8 cellular contexts compared by ENCODE assay signal in the genomic region with DNA sequence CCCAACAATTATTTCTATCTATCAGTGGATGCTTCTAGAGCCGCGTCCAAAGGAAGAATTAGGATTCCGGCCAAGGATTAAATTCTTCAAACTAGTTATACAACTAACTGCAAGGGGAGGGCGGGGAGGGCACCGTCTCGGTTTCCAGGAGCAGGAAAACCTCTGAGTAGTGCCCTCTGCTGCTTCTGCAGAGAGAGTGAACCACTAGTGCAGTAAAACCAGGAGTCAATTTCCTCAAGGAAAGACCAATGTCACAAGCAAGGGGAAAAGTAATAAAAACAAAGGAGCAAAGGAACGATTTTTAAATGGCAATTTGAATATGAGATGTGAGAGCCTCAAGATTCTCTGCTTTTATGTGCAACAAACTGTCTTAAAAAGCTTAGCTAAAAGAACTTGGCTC. TPM values are rescaled to one million over a fixed set of nuclear protein-coding genes. Genes with fewer than 3 reads are reported as not detected.
DNase-seq lines count a peak whose midpoint lies in the region; ATAC-seq and TF ChIP-seq lines count a peak whose summit lies in the region.

No MANE protein-coding gene starts in this region.

- H3K36me3 Mint-ChIP-seq in GM23338 (ENCODE audit: low read depth), result no peaks in the 10 kb centered on the region
- H3K36me3 Mint-ChIP-seq in activated T-cell treated with anti-CD3 and anti-CD28 coated beads, Interleukin-2, amount 50 U/mL, for 4 hours (ENCODE audit: insufficient read depth), result no peaks in the 10 kb centered on the region

- H3K79me2 ChIP-seq in GM23338 (replicated peaks; ENCODE audit: insufficient read depth), result no peaks in the 10 kb centered on the region

- H3K4me1 ChIP-seq in GM23338 (ENCODE audit: insufficient read depth) (no peaks in the 10 kb centered on the region), adipocyte (ENCODE audit: control insufficient read depth, insufficient read depth, low read length) (no peaks in the 10 kb centered on the region)

- no peaks in the 10 kb centered on the region for H3F3A ChIP-seq in GM23338 (replicated peaks; ENCODE audit: low read depth)

- peak; percentile 78 for ATAC-seq in GM23338
- no peak for ATAC-seq in activated T-cell treated with anti-CD3 and anti-CD28 coated beads, Interleukin-2, amount 50 U/mL, for 4 hours
- ATAC-seq in HG03139 (IDR thresholded peaks at IDR 0.05; ENCODE audit: unreplicated experiment), result no peak
- ATAC-seq in HG03175 (IDR thresholded peaks at IDR 0.05; ENCODE audit: unreplicated experiment), result no peak

- H3K9me3 ChIP-seq in adipocyte (ENCODE audit: control insufficient read depth, low read length), result no peaks in the 10 kb centered on the region

- H3K9me2 ChIP-seq in GM23338 (ENCODE audit: insufficient read depth), result no peaks in the 10 kb centered on the region

- H3K4me2 ChIP-seq in GM23338, result no peak overlapping the region

- H4K20me1 ChIP-seq in GM23338 (replicated peaks; ENCODE audit: insufficient read depth), result no peaks in the 10 kb centered on the region

- peak; percentile 44 to 68 for TF ChIP-seq CTCF in GM23338 (conservative IDR thresholded peaks at IDR 0.05; ENCODE audit: low read depth in 2 of 2)

- DNase-seq in GM23338 (ENCODE audit: low spot score), result peak; percentile 70
- DNase-seq in adipocyte (ENCODE audit: low read depth), result peak; percentile 59
- DNase-seq in hepatic stellate cell (ENCODE audit: low spot score), result peak; percentile 44
- DNase-seq in superior temporal gyrus (ENCODE audit: extremely low spot score), result peak; percentile 28
- DNase-seq in activated T-cell treated with anti-CD3 and anti-CD28 coated beads, Interleukin-2, amount 50 U/mL, for 4 hours, result no peak
- no peak for DNase-seq in NCI-H1930 (lab: John Stamatoyannopoulos, UW)

- no peaks in the 10 kb centered on the region for H3K36me3 ChIP-seq in GM23338 (ENCODE audit: insufficient read depth)
- H3K36me3 ChIP-seq in adipocyte (ENCODE audit: control insufficient read depth, insufficient read depth, low read length, severe bottlenecking), result no peaks in the 10 kb centered on the region

- peaks cover 7% of the 10 kb centered on the region; the same call in 2 of the 3 replicates for H3K4me1 Mint-ChIP-seq in GM23338
- H3K4me1 Mint-ChIP-seq in activated T-cell treated with anti-CD3 and anti-CD28 coated beads, Interleukin-2, amount 50 U/mL, for 4 hours (ENCODE audit: low read depth), result peaks cover 21% of the 10 kb centered on the region

- H3K9me3 Mint-ChIP-seq in GM23338, result no peaks in the 10 kb centered on the region; the same call in 2 of the 3 replicates
- no peaks in the 10 kb centered on the region for H3K9me3 Mint-ChIP-seq in activated T-cell treated with anti-CD3 and anti-CD28 coated beads, Interleukin-2, amount 50 U/mL, for 4 hours

- H3K27ac ChIP-seq in GM23338 (ENCODE audit: low read depth), result no peak overlapping the region

- no peaks in the 10 kb centered on the region for H3K27me3 Mint-ChIP-seq in GM23338 (ENCODE audit: insufficient read depth, low read depth, poor library complexity)
- H3K27me3 Mint-ChIP-seq in activated T-cell treated with anti-CD3 and anti-CD28 coated beads, Interleukin-2, amount 50 U/mL, for 4 hours (ENCODE audit: low read depth), result no peaks in the 10 kb centered on the region

- H3K9ac ChIP-seq in adipocyte (ENCODE audit: low read length), result no peak overlapping the region

- H3K27ac Mint-ChIP-seq in GM23338, result no peak overlapping the region

- H3K27me3 ChIP-seq in GM23338 (ENCODE audit: insufficient read depth), result no peaks in the 10 kb centered on the region
- H3K27me3 ChIP-seq in adipocyte (replicated peaks; ENCODE audit: control insufficient read depth, insufficient read depth, low read length), result no peaks in the 10 kb centered on the region

- H3K4me3 Mint-ChIP-seq in GM23338, result no peak overlapping the region
- H3K4me3 Mint-ChIP-seq in activated T-cell treated with anti-CD3 and anti-CD28 coated beads, Interleukin-2, amount 50 U/mL, for 4 hours, result no peak overlapping the region

- H3K4me3 ChIP-seq in GM23338 (no peak overlapping the region), adipocyte (ENCODE audit: low read length) (no peak overlapping the region)

- H2AFZ ChIP-seq in GM23338, result no peak overlapping the region

TF ChIP-seq in GM23338, 12 proteins besides CTCF, POLR2A, EP300 and RAD21 (continues in another document):
- TF ChIP-seq EZH2phosphoT487 (IDR thresholded peaks at IDR 0.05; ENCODE audit: unreplicated experiment), result no peak
- no peak for TF ChIP-seq ZNF331 (CRISPR knock-in tag; IDR thresholded peaks at IDR 0.05; ENCODE audit: low read depth)
- no peak for TF ChIP-seq REST (IDR thresholded peaks at IDR 0.05; ENCODE audit: unreplicated experiment)

RNA-seq across cellular contexts. Expression of gene UBE2J1, which starts 16.5 kb away (rescaled TPM):
- 10.3 and 13.1 TPM in 2 replicates for total RNA-seq in GM23338 (2014; rRNA removed; shearing (Covaris generic))
- polyA plus RNA-seq in GM23338 (2016; fragmentation: Nextera tagmentation; extraction: Ambion mirVana), result 6.4 and 7.5 TPM in 2 replicates
- 10 to 100 TPM; 15.0 to 19.4 (median 16.1) TPM for total RNA-seq in activated T-cell treated with anti-CD3 and anti-CD28 coated beads, Interleukin-2, amount 50 U/mL, for 4 hours

RNA-seq across cellular contexts. Expression of gene RRAGD, which starts 43.1 kb away (rescaled TPM):
- total RNA-seq in GM23338 (2014; rRNA removed; shearing (Covaris generic)), result 20.1 and 22.1 TPM in 2 replicates
- 7.0 and 8.5 TPM in 2 replicates for polyA plus RNA-seq in GM23338 (2016; fragmentation: Nextera tagmentation; extraction: Ambion mirVana)
- total RNA-seq in activated T-cell treated with anti-CD3 and anti-CD28 coated beads, Interleukin-2, amount 50 U/mL, for 4 hours, result 10 to 100 TPM in 2 of 3 donors, 1 to 10 TPM in 1; 7.3 to 11.9 (median 10.2) TPM

RNA-seq across cellular contexts. Expression of gene GABRR2, which starts 53.9 kb away (rescaled TPM):
- 0.39 TPM in 1 of 2 replicates, not detected in the other for total RNA-seq in GM23338 (2014; rRNA removed; shearing (Covaris generic))
- polyA plus RNA-seq in GM23338 (2016; fragmentation: Nextera tagmentation; extraction: Ambion mirVana), result not detected in 2 replicates
- under 1 TPM in 1 of 3 donors, not detected in 2; 0.19 TPM for total RNA-seq in activated T-cell treated with anti-CD3 and anti-CD28 coated beads, Interleukin-2, amount 50 U/mL, for 4 hours

Comparison
In these comparisons a context has a peak if more than half of its experiments do, and no peak if none do; other contexts are left out.
1. DNase-seq: peak in GM23338 (single experiment), adipocyte (single experiment), hepatic stellate cell (single experiment) and superior temporal gyrus (single experiment); none in activated T-cell treated with anti-CD3 and anti-CD28 coated beads, Interleukin-2, amount 50 U/mL, for 4 hours (single experiment) and NCI-H1930 (0 of 2).